8 cellular contexts compared by ENCODE assay signal in the genomic region with DNA sequence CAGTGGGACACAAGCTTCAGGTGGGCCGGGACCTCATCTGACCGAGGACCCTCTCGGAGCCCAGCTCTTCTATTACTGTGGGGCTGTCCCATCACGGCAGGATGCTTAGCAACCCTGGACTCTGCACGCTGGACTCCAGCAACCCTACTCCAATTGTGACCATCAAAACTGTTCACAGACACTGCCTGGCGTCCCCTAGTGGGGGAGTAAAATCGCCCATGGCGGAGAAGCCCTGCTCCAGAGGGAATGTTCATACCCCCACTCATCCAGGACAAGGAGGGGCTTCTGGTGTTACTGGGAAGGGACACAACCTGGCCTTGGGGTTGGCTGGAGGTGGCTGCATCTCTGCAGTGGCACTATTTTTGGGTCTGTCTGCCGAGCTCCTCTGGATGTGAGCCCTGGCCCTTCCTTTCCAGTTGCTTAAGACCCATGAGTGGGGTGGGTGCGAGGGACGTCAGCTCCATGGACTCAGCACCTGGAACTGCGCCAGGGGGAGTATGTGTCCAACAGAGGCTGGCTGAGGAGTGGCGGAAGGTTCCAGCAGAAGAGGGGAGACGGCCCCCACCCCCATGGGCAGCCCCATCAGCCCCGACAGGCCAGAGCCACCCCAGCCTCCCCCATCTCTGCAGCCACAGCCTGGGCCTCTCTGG.
DNase-seq lines count a peak whose midpoint lies in the region; ATAC-seq, FAIRE-seq and TF ChIP-seq lines count a peak whose summit lies in the region.
"Had no signal": no experiment of that assay in that cellular context is flagged by ENCODE, and none has a peak within 500 bp of the region (broad histone marks: within the 10 kb centered on the region; RNA-seq: fewer than 3 reads in every experiment).

No MANE protein-coding gene starts in this region.

- H3K23ac ChIP-seq in H1 (ENCODE audit: insufficient read length) = no peak overlapping the region

- DNase-seq in PC-3 (no peak), H1 (ENCODE audit: low read depth in 1 of 2, low spot score in 2 of 2) (no peak), lower lobe of right lung (no peak), tibial artery (peak; percentile 95 to 97), GM12891 (ENCODE audit: insufficient read length, low spot score) (no peak)
- no peak for DNase-seq in activated T-cell treated with anti-CD3 and anti-CD28 coated beads, Interleukin-2, amount 50 U/mL, for 48 hours
- DNase-seq: activated gamma-delta T cell had no signal

- POLR2A ChIA-PET in PC-3 (lab: Charles Lee; ENCODE audit: unreplicated experiment) (no interaction called here), H1 (lab: Charles Lee; ENCODE audit: partially characterized antibody) (no interaction called here)

- H2BK20ac ChIP-seq in H1 (ENCODE audit: low read length) = no peak overlapping the region

- H3K18ac ChIP-seq in H1 (ENCODE audit: extremely low read depth, low read length) = no peak overlapping the region

- H3K4me1 ChIP-seq in PC-3 (ENCODE audit: insufficient read depth, low read length) (peaks cover 25% of the 10 kb centered on the region), H1 (replicated peaks in 1 of 4; ENCODE audit: control insufficient read depth in 3 of 4, insufficient read depth in 4 of 4, low read length in 3 of 4) (peaks cover 0 to 8% (median 3%) of the 10 kb centered on the region in 4 experiments; a peak in 2 of 7 replicates), lower lobe of right lung (peaks cover 51% of the 10 kb centered on the region), tibial artery (peaks cover 4 to 83% (median 70%) of the 10 kb centered on the region in 4 donors)

- H2BK120ac ChIP-seq in H1 (replicated peaks; ENCODE audit: low read depth, low read length) = no peak overlapping the region

- H4K5ac ChIP-seq in H1 (ENCODE audit: insufficient read length, low read depth, low read length) = no peak overlapping the region

- H2AFZ ChIP-seq in PC-3 (ENCODE audit: low read length) = no peak overlapping the region
- no peak overlapping the region for H2AFZ ChIP-seq in H1 (ENCODE audit: low read length)

- BruUV-seq in PC-3 (replicated peaks; lab: Mats Ljungman, UMichigan) = no TSS peak

- no peaks in the 10 kb centered on the region for H3F3A ChIP-seq in PC-3 (ENCODE audit: low read length, unreplicated experiment)

- H3K27me3 ChIP-seq in PC-3 (ENCODE audit: low read length) (no peaks in the 10 kb centered on the region), H1 (replicated peaks in 1 of 4; ENCODE audit: control insufficient read depth in 3 of 4, extremely low read depth in 1 of 4, insufficient read depth in 3 of 4, low read length in 3 of 4) (no peaks in the 10 kb centered on the region), lower lobe of right lung (ENCODE audit: low read depth) (no peaks in the 10 kb centered on the region), tibial artery (no peaks in the 10 kb centered on the region)

- TF ChIP-seq RAD21 in H1 (IDR thresholded peaks at IDR 0.05 in 1 of 2, conservative IDR thresholded peaks at IDR 0.05 in 1 of 2; ENCODE audit: low read depth in 2 of 2, low read length in 2 of 2) = peak in 1 of 2 experiments; percentile 7; a peak in 1 of 4 replicates

- no peaks in the 10 kb centered on the region for H3K9me2 ChIP-seq in PC-3 (replicated peaks; ENCODE audit: low read length)

- H3K27ac ChIP-seq in PC-3 (ENCODE audit: low read length) = no peak overlapping the region
- H3K27ac ChIP-seq in H1 (ENCODE audit: low read depth, low read length) = no peak overlapping the region
- peak overlapping the region; percentile 34 for H3K27ac ChIP-seq in lower lobe of right lung
- H3K27ac ChIP-seq in tibial artery = peak overlapping the region; percentile 90 to 96

- H3K4me3 ChIP-seq in PC-3 (ENCODE audit: low read length) = no peak overlapping the region
- no peak overlapping the region for H3K4me3 ChIP-seq in H1 (ENCODE audit: extremely low read depth in 1 of 4, insufficient read depth in 2 of 4, low read depth in 3 of 4, low read length in 4 of 4)
- H3K4me3 ChIP-seq in lower lobe of right lung = no peak overlapping the region
- H3K4me3 ChIP-seq in tibial artery = no peak overlapping the region

- no peak for TF ChIP-seq EP300 in H1 (IDR thresholded peaks at IDR 0.05; ENCODE audit: borderline replicate concordance in 1 of 2, low read depth in 2 of 2, low read length in 2 of 2)

- no peak overlapping the region for H2BK15ac ChIP-seq in H1 (ENCODE audit: low read length)

- no peak overlapping the region for H3K9ac ChIP-seq in PC-3 (ENCODE audit: low read length)
- H3K9ac ChIP-seq in H1 (replicated peaks in 1 of 4; ENCODE audit: extremely low read depth in 1 of 4, low read depth in 3 of 4, low read length in 3 of 4) = no peak overlapping the region

- H4K91ac ChIP-seq in H1 (replicated peaks; ENCODE audit: insufficient read length, low read length) = no peak overlapping the region

- H3K56ac ChIP-seq in H1 (replicated peaks; ENCODE audit: insufficient read length, low read depth, low read length) = no peak overlapping the region

- no peak for TF ChIP-seq POLR2A in H1 (IDR thresholded peaks at IDR 0.05; ENCODE audit: control extremely low read depth in 1 of 2, low read depth in 2 of 2, low read length in 2 of 2)
- TF ChIP-seq POLR2A in GM12891 (IDR thresholded peaks at IDR 0.05; ENCODE audit: low read depth, low read length) = no peak

- no peak overlapping the region for H4K8ac ChIP-seq in H1 (ENCODE audit: extremely low read depth, insufficient read depth, low read length)

- 93% methylated on average over 12 of the region's 15 CpGs; no CpG with 5 or more reads in 1 of the 2 experiments for WGBS in H1 (ENCODE audit: extremely low coverage in 1 of 2, insufficient coverage in 1 of 2, insufficient read length in 1 of 2, insufficient replicate concordance in 2 of 2, low coverage in 1 of 2, low lambda C conversion rate in 2 of 2, missing lambda C conversion rate in 1 of 2), 2 experiments

- H2AK5ac ChIP-seq in H1 (ENCODE audit: low read depth, low read length) = no peak overlapping the region

- peaks cover 2% of the 10 kb centered on the region; the same call in 1 of the 2 replicates for H3K79me1 ChIP-seq in H1 (ENCODE audit: low read depth, low read length)

- no peak overlapping the region for H2BK12ac ChIP-seq in H1 (ENCODE audit: low read depth, low read length)

- H3K9me3 ChIP-seq in PC-3 (ENCODE audit: low read length) (no peaks in the 10 kb centered on the region), H1 (ENCODE audit: insufficient read depth in 2 of 2, low read depth in 1 of 2, low read length in 1 of 2) (no peaks in the 10 kb centered on the region), lower lobe of right lung (no peaks in the 10 kb centered on the region), tibial artery (no peaks in the 10 kb centered on the region)

- H4K20me1 ChIP-seq in PC-3 (ENCODE audit: low read length) = no peaks in the 10 kb centered on the region
- H4K20me1 ChIP-seq in H1 (replicated peaks in 1 of 2; ENCODE audit: control insufficient read depth in 1 of 2, insufficient read depth in 2 of 2, low read length in 2 of 2) = peaks cover 9 to 14% of the 10 kb centered on the region in 2 experiments

- H3K36me3 ChIP-seq in PC-3 (ENCODE audit: low read depth, low read length) (peaks cover 16% of the 10 kb centered on the region; the same call in 1 of the 2 replicates), H1 (ENCODE audit: control insufficient read depth in 2 of 4, insufficient read depth in 4 of 4, low read length in 3 of 4) (peaks cover 5 to 18% (median 12%) of the 10 kb centered on the region in 4 experiments; a peak in 6 of 8 replicates), lower lobe of right lung (peaks cover 97% of the 10 kb centered on the region), tibial artery (peaks cover 6 to 76% (median 55%) of the 10 kb centered on the region in 3 donors)

- no peak for FAIRE-seq in H1 (lab: Jason Lieb, UNC)
- FAIRE-seq in GM12891 (lab: Jason Lieb, UNC) = no peak

- TF ChIP-seq CTCF in PC-3 (conservative IDR thresholded peaks at IDR 0.05; ENCODE audit: low read depth, low read length) (peak; percentile 44), H1 (IDR thresholded peaks at IDR 0.05; ENCODE audit: control extremely low read depth in 1 of 3, insufficient read depth in 1 of 3, low read depth in 1 of 3, low read length in 3 of 3) (peak in 2 of 3 experiments; percentile 23 to 37; a peak in 1 of 4 replicates), lower lobe of right lung (IDR thresholded peaks at IDR 0.05) (no peak), tibial artery (IDR thresholded peaks at IDR 0.05) (no peak)

- no peak overlapping the region for H3K14ac ChIP-seq in H1 (ENCODE audit: insufficient read length)

- H3K79me2 ChIP-seq in PC-3 (ENCODE audit: low read length) (0 out of 2 replicates have a peak, but pooled peaks cover 5% of the 10 kb centered on the region), H1 (ENCODE audit: control insufficient read depth in 1 of 2, insufficient read depth in 2 of 2, low read length in 2 of 2) (no peaks in the 10 kb centered on the region; a peak in 1 of 4 replicates)

- ATAC-seq in PC-3 = no peak
- peak; percentile 8 to 9 for ATAC-seq in lower lobe of right lung
- no peak for ATAC-seq in HG03378 (IDR thresholded peaks at IDR 0.05; ENCODE audit: unreplicated experiment)

- H3K4ac ChIP-seq in H1 (replicated peaks; ENCODE audit: insufficient read length, low read depth, low read length) = no peak overlapping the region

- intact Hi-C loops in PC-3 (cut with micrococcal nuclease) (no loop called here), lower lobe of right lung (cut with DNase I) (no loop called here), tibial artery (cut with DNase I; ENCODE audit: low total_unique reads) (no loop called here)

- no peaks in the 10 kb centered on the region for H3K23me2 ChIP-seq in H1 (ENCODE audit: low read depth, low read length)

- no peak overlapping the region; the same call in 1 of the 2 replicates for H2BK5ac ChIP-seq in H1 (ENCODE audit: low read depth, low read length)

- H3K4me2 ChIP-seq in PC-3 (ENCODE audit: low read length) (no peak overlapping the region), H1 (ENCODE audit: insufficient read depth in 1 of 2, low read depth in 2 of 2, low read length in 2 of 2) (no peak overlapping the region)

- CTCF ChIA-PET in PC-3 (lab: Charles Lee) (no interaction called here), H1 (lab: Charles Lee; ENCODE audit: partially characterized antibody) (interaction anchor here (0.7 to 5.4 kb wide), 29 partner anchors 10 to 259 kb away, joined by 3 to 60 read pairs (median 4); no protein-coding TSS in a partner anchor)

TF ChIP-seq in H1, 55 proteins besides CTCF, POLR2A, EP300 and RAD21 (continues in another document):
- TF ChIP-seq, protein P1, sequence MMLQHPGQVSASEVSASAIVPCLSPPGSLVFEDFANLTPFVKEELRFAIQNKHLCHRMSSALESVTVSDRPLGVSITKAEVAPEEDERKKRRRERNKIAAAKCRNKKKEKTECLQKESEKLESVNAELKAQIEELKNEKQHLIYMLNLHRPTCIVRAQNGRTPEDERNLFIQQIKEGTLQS (IDR thresholded peaks at IDR 0.05; ENCODE audit: insufficient read depth, low read depth, low read length) = no peak
- TF ChIP-seq HDAC6 (IDR thresholded peaks at IDR 0.05; ENCODE audit: low read depth, low read length) = no peak

TF ChIP-seq in GM12891, 5 proteins besides CTCF, POLR2A, EP300 and RAD21:
- TF ChIP-seq PAX5 (IDR thresholded peaks at IDR 0.05; ENCODE audit: insufficient read depth, low read length, severe bottlenecking) = no peak
- TF ChIP-seq TAF1 (IDR thresholded peaks at IDR 0.05; ENCODE audit: low read depth, low read length) = no peak

Comparison
In these comparisons a context has a peak if more than half of its experiments do, and no peak if none do; other contexts are left out.
1. ATAC-seq: peak in lower lobe of right lung (2 of 2); none in PC-3 (single experiment) and HG03378 (single experiment).
2. DNase-seq: peak in tibial artery (2 of 2); none in PC-3 (single experiment), H1 (0 of 2), lower lobe of right lung (single experiment), GM12891 (single experiment) and activated T-cell treated with anti-CD3 and anti-CD28 coated beads, Interleukin-2, amount 50 U/mL, for 48 hours (0 of 2).
3. H3K27ac ChIP-seq: peak in lower lobe of right lung (single experiment) and tibial artery (2 of 2); none in PC-3 (single experiment) and H1 (single experiment).
4. CTCF ChIP-seq: peak in PC-3 (single experiment) and H1 (2 of 3); none in lower lobe of right lung (single experiment) and tibial artery (0 of 2).